1 cellular context compared by ENCODE assay signal in genomic region chr17:7915611-7916382, GRCh38.
TF ChIP-seq lines count a peak whose summit lies in the region.

Gene RNF227 (minus strand): TSS chr17:7916289. CDS start chr17:7916195, 94 bp downstream.

TF ChIP-seq in HepG2, 621 proteins besides CTCF, POLR2A, EP300 and RAD21 (continued from another document and continues in another):
- TF ChIP-seq HNF4G (IDR thresholded peaks at IDR 0.05; ENCODE audit: borderline replicate concordance, low read depth, low read length) (no peak), HNF4G (CRISPR knock-in tag; IDR thresholded peaks at IDR 0.05; ENCODE audit: borderline replicate concordance, low read depth) (no peak), CBFB (CRISPR knock-in tag; IDR thresholded peaks at IDR 0.05) (peak; percentile 85), ZBTB21 (CRISPR knock-in tag; IDR thresholded peaks at IDR 0.05) (no peak), ZNF749 (CRISPR knock-in tag; IDR thresholded peaks at IDR 0.05; ENCODE audit: borderline replicate concordance) (peak; percentile 57; the same call in 1 of the 2 replicates), ZBTB7A (CRISPR knock-in tag; IDR thresholded peaks at IDR 0.05) (peak; percentile 72; the same call in 1 of the 2 replicates), POGK (CRISPR knock-in tag; conservative IDR thresholded peaks at IDR 0.05) (peak; percentile 79), REPIN1 (CRISPR knock-in tag; IDR thresholded peaks at IDR 0.05; ENCODE audit: borderline replicate concordance, low read depth) (no peak), ZNF839 (CRISPR knock-in tag; IDR thresholded peaks at IDR 0.05; ENCODE audit: borderline replicate concordance) (0 out of 2 replicates have a peak, but pooled peaks have one; percentile 40), NCOR1 (IDR thresholded peaks at IDR 0.05; ENCODE audit: borderline replicate concordance, low read length) (no peak), NFIB (CRISPR knock-in tag; IDR thresholded peaks at IDR 0.05; ENCODE audit: borderline replicate concordance) (no peak), SIN3B (IDR thresholded peaks at IDR 0.05; ENCODE audit: low read length) (no peak), MAFF (IDR thresholded peaks at IDR 0.05; ENCODE audit: low read depth, low read length) (no peak), ZNF513 (CRISPR knock-in tag; conservative IDR thresholded peaks at IDR 0.05) (no peak), UBTF (CRISPR knock-in tag; IDR thresholded peaks at IDR 0.05) (no peak), KLF15 (CRISPR knock-in tag; IDR thresholded peaks at IDR 0.05; ENCODE audit: borderline replicate concordance) (peak; percentile 61; the same call in 1 of the 2 replicates), SKIL (CRISPR knock-in tag; IDR thresholded peaks at IDR 0.05; ENCODE audit: borderline replicate concordance) (no peak), ZBTB39 (CRISPR knock-in tag; IDR thresholded peaks at IDR 0.05) (0 out of 2 replicates have a peak, but pooled peaks have one; percentile 54), ARNTL (CRISPR knock-in tag; IDR thresholded peaks at IDR 0.05) (no peak), POGZ (CRISPR knock-in tag; IDR thresholded peaks at IDR 0.05) (peak; percentile 34; the same call in 1 of the 2 replicates), U2AF1 (optimal IDR thresholded peaks at IDR 0.05; ENCODE audit: low read depth, low read length) (no peak), JUN (CRISPR knock-in tag; IDR thresholded peaks at IDR 0.05) (0 out of 2 replicates have a peak, but pooled peaks have one; percentile 21), ZNF644 (CRISPR knock-in tag; IDR thresholded peaks at IDR 0.05; ENCODE audit: low read depth) (no peak), ZFYVE20 (CRISPR knock-in tag; IDR thresholded peaks at IDR 0.05; ENCODE audit: borderline replicate concordance, low read depth) (peak; percentile 97), ZNF572 (CRISPR knock-in tag; IDR thresholded peaks at IDR 0.05) (no peak), MXD3 (CRISPR knock-in tag; IDR thresholded peaks at IDR 0.05) (peak; percentile 73; the same call in 1 of the 2 replicates), YEATS2 (CRISPR knock-in tag; IDR thresholded peaks at IDR 0.05; ENCODE audit: borderline replicate concordance) (no peak), SRY (CRISPR knock-in tag; IDR thresholded peaks at IDR 0.05) (peak; percentile 97; the same call in 1 of the 2 replicates), TBX2 (CRISPR knock-in tag; IDR thresholded peaks at IDR 0.05; ENCODE audit: borderline replicate concordance) (peak; percentile 56; the same call in 1 of the 2 replicates), ZFP36 (IDR thresholded peaks at IDR 0.05; ENCODE audit: borderline replicate concordance, low read depth, low read length, partially characterized antibody) (no peak), BORCS8-MEF2B (CRISPR knock-in tag; IDR thresholded peaks at IDR 0.05) (peak; percentile 91), ZNF230 (CRISPR knock-in tag; IDR thresholded peaks at IDR 0.05) (peak; percentile 88), MEF2D (CRISPR knock-in tag; IDR thresholded peaks at IDR 0.05) (no peak), AKAP8 (CRISPR knock-in tag; IDR thresholded peaks at IDR 0.05) (0 out of 2 replicates have a peak, but pooled peaks have one; percentile 48), ZBTB3 (CRISPR knock-in tag; IDR thresholded peaks at IDR 0.05; ENCODE audit: borderline replicate concordance, low read depth) (no peak)
- TF ChIP-seq, protein P1, sequence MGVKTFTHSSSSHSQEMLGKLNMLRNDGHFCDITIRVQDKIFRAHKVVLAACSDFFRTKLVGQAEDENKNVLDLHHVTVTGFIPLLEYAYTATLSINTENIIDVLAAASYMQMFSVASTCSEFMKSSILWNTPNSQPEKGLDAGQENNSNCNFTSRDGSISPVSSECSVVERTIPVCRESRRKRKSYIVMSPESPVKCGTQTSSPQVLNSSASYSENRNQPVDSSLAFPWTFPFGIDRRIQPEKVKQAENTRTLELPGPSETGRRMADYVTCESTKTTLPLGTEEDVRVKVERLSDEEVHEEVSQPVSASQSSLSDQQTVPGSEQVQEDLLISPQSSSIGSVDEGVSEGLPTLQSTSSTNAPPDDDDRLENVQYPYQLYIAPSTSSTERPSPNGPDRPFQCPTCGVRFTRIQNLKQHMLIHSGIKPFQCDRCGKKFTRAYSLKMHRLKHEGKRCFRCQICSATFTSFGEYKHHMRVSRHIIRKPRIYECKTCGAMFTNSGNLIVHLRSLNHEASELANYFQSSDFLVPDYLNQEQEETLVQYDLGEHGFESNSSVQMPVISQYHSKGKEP (CRISPR knock-in tag; IDR thresholded peaks at IDR 0.05) = 0 out of 2 replicates have a peak, but pooled peaks have one; percentile 79
- TF ChIP-seq, protein P2, sequence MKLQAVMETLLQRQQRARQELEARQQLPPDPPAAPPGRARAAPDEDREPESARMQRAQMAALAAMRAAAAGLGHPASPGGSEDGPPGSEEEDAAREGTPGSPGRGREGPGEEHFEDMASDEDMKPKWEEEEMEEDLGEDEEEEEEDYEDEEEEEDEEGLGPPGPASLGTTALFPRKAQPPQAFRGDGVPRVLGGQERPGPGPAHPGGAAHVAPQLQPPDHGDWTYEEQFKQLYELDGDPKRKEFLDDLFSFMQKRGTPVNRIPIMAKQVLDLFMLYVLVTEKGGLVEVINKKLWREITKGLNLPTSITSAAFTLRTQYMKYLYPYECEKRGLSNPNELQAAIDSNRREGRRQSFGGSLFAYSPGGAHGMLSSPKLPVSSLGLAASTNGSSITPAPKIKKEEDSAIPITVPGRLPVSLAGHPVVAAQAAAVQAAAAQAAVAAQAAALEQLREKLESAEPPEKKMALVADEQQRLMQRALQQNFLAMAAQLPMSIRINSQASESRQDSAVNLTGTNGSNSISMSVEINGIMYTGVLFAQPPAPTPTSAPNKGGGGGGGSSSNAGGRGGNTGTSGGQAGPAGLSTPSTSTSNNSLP (IDR thresholded peaks at IDR 0.05; ENCODE audit: low read depth, low read length) = no peak
- TF ChIP-seq, protein P3, sequence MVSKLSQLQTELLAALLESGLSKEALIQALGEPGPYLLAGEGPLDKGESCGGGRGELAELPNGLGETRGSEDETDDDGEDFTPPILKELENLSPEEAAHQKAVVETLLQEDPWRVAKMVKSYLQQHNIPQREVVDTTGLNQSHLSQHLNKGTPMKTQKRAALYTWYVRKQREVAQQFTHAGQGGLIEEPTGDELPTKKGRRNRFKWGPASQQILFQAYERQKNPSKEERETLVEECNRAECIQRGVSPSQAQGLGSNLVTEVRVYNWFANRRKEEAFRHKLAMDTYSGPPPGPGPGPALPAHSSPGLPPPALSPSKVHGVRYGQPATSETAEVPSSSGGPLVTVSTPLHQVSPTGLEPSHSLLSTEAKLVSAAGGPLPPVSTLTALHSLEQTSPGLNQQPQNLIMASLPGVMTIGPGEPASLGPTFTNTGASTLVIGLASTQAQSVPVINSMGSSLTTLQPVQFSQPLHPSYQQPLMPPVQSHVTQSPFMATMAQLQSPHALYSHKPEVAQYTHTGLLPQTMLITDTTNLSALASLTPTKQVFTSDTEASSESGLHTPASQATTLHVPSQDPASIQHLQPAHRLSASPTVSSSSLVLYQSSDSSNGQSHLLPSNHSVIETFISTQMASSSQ (IDR thresholded peaks at IDR 0.05; ENCODE audit: low read depth) = no peak
- TF ChIP-seq, protein P3 (CRISPR knock-in tag; IDR thresholded peaks at IDR 0.05; ENCODE audit: borderline replicate concordance) = no peak
- TF ChIP-seq, protein P4, sequence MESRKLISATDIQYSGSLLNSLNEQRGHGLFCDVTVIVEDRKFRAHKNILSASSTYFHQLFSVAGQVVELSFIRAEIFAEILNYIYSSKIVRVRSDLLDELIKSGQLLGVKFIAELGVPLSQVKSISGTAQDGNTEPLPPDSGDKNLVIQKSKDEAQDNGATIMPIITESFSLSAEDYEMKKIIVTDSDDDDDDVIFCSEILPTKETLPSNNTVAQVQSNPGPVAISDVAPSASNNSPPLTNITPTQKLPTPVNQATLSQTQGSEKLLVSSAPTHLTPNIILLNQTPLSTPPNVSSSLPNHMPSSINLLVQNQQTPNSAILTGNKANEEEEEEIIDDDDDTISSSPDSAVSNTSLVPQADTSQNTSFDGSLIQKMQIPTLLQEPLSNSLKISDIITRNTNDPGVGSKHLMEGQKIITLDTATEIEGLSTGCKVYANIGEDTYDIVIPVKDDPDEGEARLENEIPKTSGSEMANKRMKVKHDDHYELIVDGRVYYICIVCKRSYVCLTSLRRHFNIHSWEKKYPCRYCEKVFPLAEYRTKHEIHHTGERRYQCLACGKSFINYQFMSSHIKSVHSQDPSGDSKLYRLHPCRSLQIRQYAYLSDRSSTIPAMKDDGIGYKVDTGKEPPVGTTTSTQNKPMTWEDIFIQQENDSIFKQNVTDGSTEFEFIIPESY (CRISPR knock-in tag; IDR thresholded peaks at IDR 0.05) = peak; percentile 51; the same call in 1 of the 2 replicates
